In genomic region chr12:28460420-28461130, GRCh38 we compare ENCODE assay signal across 12 cellular contexts.
DNase-seq lines count a peak whose midpoint lies in the region; ATAC-seq and TF ChIP-seq lines count a peak whose summit lies in the region.
"Had no signal": no experiment of that assay in that cellular context is flagged by ENCODE, and none has a peak within 500 bp of the region (broad histone marks: within the 10 kb centered on the region; RNA-seq: fewer than 3 reads in every experiment).

No MANE protein-coding gene starts in this region.

- POLR2A ChIA-PET in naive thymus-derived CD8-positive, alpha-beta T cell (lab: Charles Lee) = no interaction called here
- POLR2A ChIA-PET in activated CD4-positive, alpha-beta T cell treated with anti-CD3 and anti-CD28 coated beads, Interleukin-2, amount 10 ng/mL, durations not matched to agents 7 days and 5 days (lab: Charles Lee) = no interaction called here

- no peak for TF ChIP-seq CTCF in neural crest cell (conservative IDR thresholded peaks at IDR 0.05)

- DNase-seq in neural crest cell (ENCODE audit: low read depth, low spot score) = no peak
- no peak for DNase-seq in 8988T
- no peak for DNase-seq in naive thymus-derived CD8-positive, alpha-beta T cell
- DNase-seq in activated CD4-positive, alpha-beta T cell treated with anti-CD3 and anti-CD28 coated beads, Interleukin-2, amount 10 ng/mL, durations not matched to agents 7 days and 5 days = no peak
- DNase-seq in SKM-1 (lab: John Stamatoyannopoulos, UW; ENCODE audit: unreplicated experiment) = no peak
- DNase-seq: NCI-H2081, Peyer's patch had no signal

- H3K27ac Mint-ChIP-seq in neural crest cell (ENCODE audit: unreplicated experiment) = peak overlapping the region; percentile 92
- no peak overlapping the region for H3K27ac Mint-ChIP-seq in naive thymus-derived CD8-positive, alpha-beta T cell
- no peak overlapping the region for H3K27ac Mint-ChIP-seq in activated CD4-positive, alpha-beta T cell treated with anti-CD3 and anti-CD28 coated beads, Interleukin-2, amount 10 ng/mL, durations not matched to agents 7 days and 5 days
- H3K27ac Mint-ChIP-seq: nephron; stimulated activated effector memory CD8-positive, alpha-beta T cell treated with anti-CD3 and anti-CD28 coated beads, Interleukin-12 subunit alpha, Interleukin-12 subunit beta, amount 100 ng/mL, for 72 hours had no signal

- peaks cover 21% of the 10 kb centered on the region for H3K4me1 Mint-ChIP-seq in neural crest cell
- peaks cover 0 to 4% (median 2%) of the 10 kb centered on the region in 4 donors for H3K4me1 Mint-ChIP-seq in naive thymus-derived CD8-positive, alpha-beta T cell
- no peaks in the 10 kb centered on the region for H3K4me1 Mint-ChIP-seq in activated CD4-positive, alpha-beta T cell treated with anti-CD3 and anti-CD28 coated beads, Interleukin-2, amount 10 ng/mL, durations not matched to agents 7 days and 5 days
- H3K4me1 Mint-ChIP-seq: stimulated activated effector memory CD8-positive, alpha-beta T cell treated with anti-CD3 and anti-CD28 coated beads, Interleukin-12 subunit alpha, Interleukin-12 subunit beta, amount 100 ng/mL, for 72 hours had no signal

- H3K4me3 Mint-ChIP-seq in neural crest cell = peak overlapping the region; percentile 2
- H3K4me3 Mint-ChIP-seq in naive thymus-derived CD8-positive, alpha-beta T cell = no peak overlapping the region
- H3K4me3 Mint-ChIP-seq in activated CD4-positive, alpha-beta T cell treated with anti-CD3 and anti-CD28 coated beads, Interleukin-2, amount 10 ng/mL, durations not matched to agents 7 days and 5 days = no peak overlapping the region
- H3K4me3 Mint-ChIP-seq: nephron; stimulated activated effector memory CD8-positive, alpha-beta T cell treated with anti-CD3 and anti-CD28 coated beads, Interleukin-12 subunit alpha, Interleukin-12 subunit beta, amount 100 ng/mL, for 72 hours had no signal

- peaks cover 7% of the 10 kb centered on the region for H3K36me3 Mint-ChIP-seq in neural crest cell (ENCODE audit: low read depth)
- H3K36me3 Mint-ChIP-seq in naive thymus-derived CD8-positive, alpha-beta T cell = peaks cover 41 to 68% (median 67%) of the 10 kb centered on the region in 3 donors
- peaks cover 4% of the 10 kb centered on the region for H3K36me3 Mint-ChIP-seq in activated CD4-positive, alpha-beta T cell treated with anti-CD3 and anti-CD28 coated beads, Interleukin-2, amount 10 ng/mL, durations not matched to agents 7 days and 5 days (ENCODE audit: low read depth)

- no peaks in the 10 kb centered on the region for H3K9me3 Mint-ChIP-seq in neural crest cell
- peaks cover 0 to 4% (median 0%) of the 10 kb centered on the region in 9 donors for H3K9me3 Mint-ChIP-seq in naive thymus-derived CD8-positive, alpha-beta T cell
- H3K9me3 Mint-ChIP-seq in activated CD4-positive, alpha-beta T cell treated with anti-CD3 and anti-CD28 coated beads, Interleukin-2, amount 10 ng/mL, durations not matched to agents 7 days and 5 days = peaks cover under 1% of the 10 kb centered on the region
- H3K9me3 Mint-ChIP-seq: stimulated activated effector memory CD8-positive, alpha-beta T cell treated with anti-CD3 and anti-CD28 coated beads, Interleukin-12 subunit alpha, Interleukin-12 subunit beta, amount 100 ng/mL, for 72 hours had no signal

- CTCF ChIA-PET in activated CD4-positive, alpha-beta T cell treated with anti-CD3 and anti-CD28 coated beads, Interleukin-2, amount 10 ng/mL, durations not matched to agents 7 days and 5 days (lab: Charles Lee) = no interaction called here

- H3K27me3 Mint-ChIP-seq in neural crest cell (ENCODE audit: low read depth) = no peaks in the 10 kb centered on the region
- no peaks in the 10 kb centered on the region for H3K27me3 Mint-ChIP-seq in naive thymus-derived CD8-positive, alpha-beta T cell
- H3K27me3 Mint-ChIP-seq in activated CD4-positive, alpha-beta T cell treated with anti-CD3 and anti-CD28 coated beads, Interleukin-2, amount 10 ng/mL, durations not matched to agents 7 days and 5 days = no peaks in the 10 kb centered on the region

- peak; percentile 53 for ATAC-seq in GM19035 (IDR thresholded peaks at IDR 0.05; ENCODE audit: unreplicated experiment)
- ATAC-seq in HG02610 (IDR thresholded peaks at IDR 0.05; ENCODE audit: unreplicated experiment) = peak; percentile 71
- ATAC-seq in HG03442 (IDR thresholded peaks at IDR 0.05; ENCODE audit: unreplicated experiment) = peak; percentile 69
- no peak for ATAC-seq in naive thymus-derived CD8-positive, alpha-beta T cell
- ATAC-seq: stimulated activated effector memory CD8-positive, alpha-beta T cell treated with anti-CD3 and anti-CD28 coated beads, Interleukin-12 subunit alpha, Interleukin-12 subunit beta, amount 100 ng/mL, for 72 hours had no signal

Comparison
In these comparisons a context has a peak if more than half of its experiments do, and no peak if none do; other contexts are left out.
1. ATAC-seq: peak in GM19035 (single experiment), HG02610 (single experiment) and HG03442 (single experiment); none in naive thymus-derived CD8-positive, alpha-beta T cell (0 of 2).